Comparison of ENCODE assay signal across 8 cellular contexts in the genomic region with DNA sequence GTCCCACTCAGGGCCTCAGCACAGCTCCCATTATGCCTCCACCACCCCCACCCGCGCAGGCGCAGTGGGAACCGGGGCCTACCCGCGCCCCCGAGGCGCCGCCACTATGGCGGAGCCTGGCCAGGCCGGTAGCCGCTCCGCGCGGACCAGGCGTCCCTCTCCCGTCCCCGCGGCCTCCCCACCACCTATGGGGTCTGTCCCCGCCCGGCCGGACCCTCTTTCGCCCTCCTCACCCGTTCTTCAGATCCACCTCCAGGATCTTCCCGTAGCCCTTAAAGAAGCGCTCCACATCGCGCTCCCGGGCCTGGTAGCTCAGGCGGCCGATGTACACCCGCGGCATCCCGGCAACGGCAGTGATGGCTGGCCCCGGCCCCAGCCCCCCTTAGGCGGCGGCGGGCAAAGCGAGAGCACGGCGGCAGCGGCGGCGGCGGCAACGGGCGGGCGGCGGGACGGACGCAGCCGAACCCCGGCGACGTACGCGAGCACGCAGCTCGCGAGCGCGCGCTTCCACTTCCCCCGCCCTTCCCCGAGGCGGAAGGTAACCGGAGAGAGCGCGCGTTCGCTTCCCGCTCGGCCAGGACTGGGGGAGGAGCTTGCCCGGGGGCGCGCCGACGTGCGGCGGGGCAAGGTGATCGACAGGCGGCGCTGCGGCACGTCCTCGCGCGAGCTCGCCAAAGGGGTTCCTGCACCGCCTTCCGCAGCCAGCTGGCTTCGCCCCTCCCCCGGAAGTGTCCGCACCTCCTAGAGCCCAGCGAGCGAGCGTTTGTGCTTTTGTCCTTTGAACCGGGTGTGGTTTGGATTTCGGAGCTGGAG. TPM values are rescaled to one million over a fixed set of nuclear protein-coding genes. Genes with fewer than 3 reads are reported as not detected.
A peak's percentile ranks its signal among the peaks of the same experiment; 100 is the strongest.
DNase-seq lines count a peak whose midpoint lies in the region; ATAC-seq and TF ChIP-seq lines count a peak whose summit lies in the region.

Gene SRSF4 (minus strand): TSS at position 488 of the 813 bp plus-strand sequence. CDS start 148 bp downstream, at position 340.

- peak within 1 kb of the TSS; percentile 88 for H3K27ac ChIP-seq in OCI-LY1 (ENCODE audit: low read depth, low read length, poor library complexity, severe bottlenecking)
- peak within 1 kb of the TSS; percentile 99 for H3K27ac ChIP-seq in mesodermal cell (ENCODE audit: low read depth, low read length, severe bottlenecking)

- H3K9me3 ChIP-seq in OCI-LY1 (ENCODE audit: low read length), result no peaks in the 10 kb centered on the region
- no peaks in the 10 kb centered on the region for H3K9me3 ChIP-seq in mesodermal cell (ENCODE audit: control insufficient read depth, low read length)

- in situ Hi-C loops in endometrial microvascular endothelial cells (cut with HindIII; ENCODE audit: inconsistent ontology term, low pct_unique_long_range_greater_than_20kb, low sequenced_read_pairs), result no loop called here

- 0% methylated on average over 68 to 71 of the region's 100 CpGs for WGBS in mesodermal cell (ENCODE audit: insufficient coverage in 2 of 2), 2 experiments

- H3K27me3 ChIP-seq in OCI-LY1 (ENCODE audit: insufficient read depth, low read length), result no peaks in the 10 kb centered on the region

- H3K9me2 ChIP-seq in OCI-LY1 (ENCODE audit: low read depth, low read length), result no peaks in the 10 kb centered on the region

- peak within 1 kb of the TSS; percentile 100 for H3K4me2 ChIP-seq in OCI-LY1 (ENCODE audit: low read length)

- peak within 1 kb of the TSS; percentile 100 for H3K9ac ChIP-seq in OCI-LY1 (ENCODE audit: low read length)

- H3F3A ChIP-seq in OCI-LY1 (ENCODE audit: insufficient read depth, low read length), result no peaks in the 10 kb centered on the region

- peaks cover 7% of the 10 kb centered on the region for H4K20me1 ChIP-seq in OCI-LY1 (ENCODE audit: insufficient read depth, low read length)

- peaks cover 42% of the 10 kb centered on the region for H3K4me1 ChIP-seq in OCI-LY1 (ENCODE audit: insufficient read depth, low read length, severe bottlenecking)
- peaks cover 20% of the 10 kb centered on the region for H3K4me1 ChIP-seq in mesodermal cell (ENCODE audit: control insufficient read depth, insufficient read depth, low read length, poor library complexity, severe bottlenecking)

- peak within 1 kb of the TSS; percentile 97 for H2AFZ ChIP-seq in OCI-LY1 (ENCODE audit: low read length)

- H3K36me3 ChIP-seq in OCI-LY1 (ENCODE audit: insufficient read depth, low read length) (peaks cover 48% of the 10 kb centered on the region), mesodermal cell (ENCODE audit: control insufficient read depth, insufficient read depth, low read length) (peaks cover 34% of the 10 kb centered on the region)

- ATAC-seq in GM21515 (IDR thresholded peaks at IDR 0.05; ENCODE audit: unreplicated experiment), result peak; percentile 87

- peak; percentile 64 for TF ChIP-seq CTCF in OCI-LY1 (IDR thresholded peaks at IDR 0.05; ENCODE audit: low read length)

- DNase-seq in DMS 273 treated with DMSO at 0.1 percent for 48 hours (lab: John Stamatoyannopoulos, UW) (peak; percentile 97), HuH-7 (ENCODE audit: low spot score) (peak; percentile 92)
- DNase-seq in activated CD8-positive, alpha-beta memory T cell treated with anti-CD3 and anti-CD28 coated beads, Interleukin-2, amount 50 U/mL, for 4 hours, result peak; percentile 99
- DNase-seq in stimulated activated CD8-positive, alpha-beta memory T cell treated with anti-CD3 and anti-CD28 coated beads, Interleukin-15, amount 100 ng/mL, for 4 hours (ENCODE audit: low read depth in 2 of 2), result peak; percentile 96 to 99

- peak within 1 kb of the TSS; percentile 96 for H3K4me3 ChIP-seq in OCI-LY1 (ENCODE audit: low read depth, low read length, poor library complexity, severe bottlenecking)
- H3K4me3 ChIP-seq in mesodermal cell (ENCODE audit: extremely low read depth, insufficient read depth, low read length, poor library complexity, severe bottlenecking), result peak within 1 kb of the TSS; percentile 97

- H3K79me2 ChIP-seq in OCI-LY1 (ENCODE audit: insufficient read depth, low read length), result peaks cover 49% of the 10 kb centered on the region

RNA-seq across cellular contexts. Expression of gene SRSF4, which starts in this region (rescaled TPM):
- total RNA-seq in endometrial microvascular endothelial cells (ENCODE audit: inconsistent ontology term), result 33.2 TPM
- 100 TPM for polyA plus RNA-seq in mesodermal cell (2013, experiment 1 of 2)
- polyA plus RNA-seq in mesodermal cell (2013, experiment 2 of 2), result 99.0 TPM

Comparison
In these comparisons a context has a peak if more than half of its experiments do, and no peak if none do; other contexts are left out.
1. Peak in every context shown above with its lines: DNase-seq, ATAC-seq, H3K4me3 ChIP-seq and H3K27ac ChIP-seq.